Comparison of ENCODE assay signal across 1 cellular context in genomic region chr15:63052961-63053698, GRCh38.
TF ChIP-seq lines count a peak whose summit lies in the region.

No MANE protein-coding gene starts in this region.

TF ChIP-seq in HepG2, 621 proteins besides CTCF, POLR2A, EP300 and RAD21 (continued from another document):
- TF ChIP-seq, protein P1, sequence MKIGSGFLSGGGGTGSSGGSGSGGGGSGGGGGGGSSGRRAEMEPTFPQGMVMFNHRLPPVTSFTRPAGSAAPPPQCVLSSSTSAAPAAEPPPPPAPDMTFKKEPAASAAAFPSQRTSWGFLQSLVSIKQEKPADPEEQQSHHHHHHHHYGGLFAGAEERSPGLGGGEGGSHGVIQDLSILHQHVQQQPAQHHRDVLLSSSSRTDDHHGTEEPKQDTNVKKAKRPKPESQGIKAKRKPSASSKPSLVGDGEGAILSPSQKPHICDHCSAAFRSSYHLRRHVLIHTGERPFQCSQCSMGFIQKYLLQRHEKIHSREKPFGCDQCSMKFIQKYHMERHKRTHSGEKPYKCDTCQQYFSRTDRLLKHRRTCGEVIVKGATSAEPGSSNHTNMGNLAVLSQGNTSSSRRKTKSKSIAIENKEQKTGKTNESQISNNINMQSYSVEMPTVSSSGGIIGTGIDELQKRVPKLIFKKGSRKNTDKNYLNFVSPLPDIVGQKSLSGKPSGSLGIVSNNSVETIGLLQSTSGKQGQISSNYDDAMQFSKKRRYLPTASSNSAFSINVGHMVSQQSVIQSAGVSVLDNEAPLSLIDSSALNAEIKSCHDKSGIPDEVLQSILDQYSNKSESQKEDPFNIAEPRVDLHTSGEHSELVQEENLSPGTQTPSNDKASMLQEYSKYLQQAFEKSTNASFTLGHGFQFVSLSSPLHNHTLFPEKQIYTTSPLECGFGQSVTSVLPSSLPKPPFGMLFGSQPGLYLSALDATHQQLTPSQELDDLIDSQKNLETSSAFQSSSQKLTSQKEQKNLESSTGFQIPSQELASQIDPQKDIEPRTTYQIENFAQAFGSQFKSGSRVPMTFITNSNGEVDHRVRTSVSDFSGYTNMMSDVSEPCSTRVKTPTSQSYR (CRISPR knock-in tag; IDR thresholded peaks at IDR 0.05; ENCODE audit: borderline replicate concordance), result peak; percentile 23; the same call in 1 of the 2 replicates
- TF ChIP-seq ZNF292 (CRISPR knock-in tag; IDR thresholded peaks at IDR 0.05; ENCODE audit: borderline replicate concordance, low read depth) (0 out of 2 replicates have a peak, but pooled peaks have one; percentile 49), TEAD3 (CRISPR knock-in tag; optimal IDR thresholded peaks at IDR 0.05; ENCODE audit: borderline replicate concordance) (peak; percentile 71), SMC3 (IDR thresholded peaks at IDR 0.05; ENCODE audit: low read length) (no peak), THYN1 (CRISPR knock-in tag; IDR thresholded peaks at IDR 0.05; ENCODE audit: borderline replicate concordance, low read depth) (no peak), SP5 (CRISPR knock-in tag; IDR thresholded peaks at IDR 0.05; ENCODE audit: borderline replicate concordance, low read depth) (peak; percentile 30; the same call in 1 of the 2 replicates)
- TF ChIP-seq, protein P2, sequence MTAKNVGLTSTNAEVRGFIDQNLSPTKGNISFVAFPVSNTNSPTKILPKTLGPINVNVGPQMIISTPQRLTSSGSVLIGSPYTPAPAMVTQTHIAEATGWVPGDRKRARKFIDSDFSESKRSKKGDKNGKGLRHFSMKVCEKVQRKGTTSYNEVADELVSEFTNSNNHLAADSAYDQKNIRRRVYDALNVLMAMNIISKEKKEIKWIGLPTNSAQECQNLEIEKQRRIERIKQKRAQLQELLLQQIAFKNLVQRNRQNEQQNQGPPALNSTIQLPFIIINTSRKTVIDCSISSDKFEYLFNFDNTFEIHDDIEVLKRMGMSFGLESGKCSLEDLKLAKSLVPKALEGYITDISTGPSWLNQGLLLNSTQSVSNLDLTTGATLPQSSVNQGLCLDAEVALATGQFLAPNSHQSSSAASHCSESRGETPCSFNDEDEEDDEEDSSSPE (CRISPR knock-in tag; IDR thresholded peaks at IDR 0.05), result no peak
